8 cellular contexts compared by ENCODE assay signal in genomic region chr15:66842710-66843441, GRCh38.
DNase-seq lines count a peak whose midpoint lies in the region; FAIRE-seq and TF ChIP-seq lines count a peak whose summit lies in the region.

No MANE protein-coding gene starts in this region.

- H3K27ac Mint-ChIP-seq in activated T-helper 2 cell treated with anti-CD3 and anti-CD28 coated beads, Interferon-gamma antibody, Interleukin-2, Interleukin-4, amounts not matched to agents 10 μg/mL and 5 μg/mL and 100 μg/mL, durations not matched to agents 14 hours and 24 hours and 36 hours = no peak overlapping the region
- H3K27ac Mint-ChIP-seq in activated CD4-positive, alpha-beta memory T cell treated with anti-CD3 and anti-CD28 coated beads, Interleukin-2, amount 10 ng/mL, durations not matched to agents 7 days and 5 days = no peak overlapping the region

- TF ChIP-seq POLR2A in endothelial cell of umbilical vein (IDR thresholded peaks at IDR 0.05; ENCODE audit: low read depth, low read length) = no peak
- peak in 1 of 2 donors; percentile 6 for TF ChIP-seq POLR2A in thyroid gland (IDR thresholded peaks at IDR 0.05)

- no peaks in the 10 kb centered on the region for H3K9me1 ChIP-seq in endothelial cell of umbilical vein (replicated peaks; ENCODE audit: control insufficient read depth, extremely low read depth, insufficient read depth, low read length)

- no peak overlapping the region for H3K4me3 Mint-ChIP-seq in activated T-helper 2 cell treated with anti-CD3 and anti-CD28 coated beads, Interferon-gamma antibody, Interleukin-2, Interleukin-4, amounts not matched to agents 10 μg/mL and 5 μg/mL and 100 μg/mL, durations not matched to agents 14 hours and 24 hours and 36 hours (ENCODE audit: low read depth)
- H3K4me3 Mint-ChIP-seq in activated CD4-positive, alpha-beta memory T cell treated with anti-CD3 and anti-CD28 coated beads, Interleukin-2, amount 10 ng/mL, durations not matched to agents 7 days and 5 days = no peak overlapping the region

- TSS peak; percentile 87 for BruUV-seq in PC-9 (replicated peaks; lab: Mats Ljungman, UMichigan)
- BruUV-seq in endothelial cell of umbilical vein (replicated peaks; lab: Mats Ljungman, UMichigan) = TSS peak; percentile 53

- H3K27ac ChIP-seq in PC-9 (0 out of 2 replicates have a peak overlapping the region, but pooled peaks have one; percentile 37), endothelial cell of umbilical vein (ENCODE audit: insufficient read depth, low read depth, low read length) (peak overlapping the region; percentile 80), thyroid gland (peak overlapping the region; percentile 93 to 98 (median 93))

- H3K9ac ChIP-seq in endothelial cell of umbilical vein (replicated peaks; ENCODE audit: extremely low read depth, insufficient read depth, low read length) = peak overlapping the region; percentile 83

- no peaks in the 10 kb centered on the region for H3K9me2 ChIP-seq in PC-9 (ENCODE audit: insufficient read depth)

- H3F3A ChIP-seq in PC-9 (ENCODE audit: insufficient read depth, low read depth) = peaks cover 12% of the 10 kb centered on the region

- H3K4me2 ChIP-seq in PC-9 (peak overlapping the region; percentile 72), endothelial cell of umbilical vein (ENCODE audit: insufficient read depth, low read length) (peak overlapping the region; percentile 67)

- H3K36me3 ChIP-seq in PC-9 (ENCODE audit: low read depth) (no peaks in the 10 kb centered on the region), endothelial cell of umbilical vein (ENCODE audit: control insufficient read depth in 2 of 2, extremely low read depth in 1 of 2, insufficient read depth in 2 of 2, low read length in 2 of 2) (no peaks in the 10 kb centered on the region), thyroid gland (no peaks in the 10 kb centered on the region)

- H2AFZ ChIP-seq in PC-9 (no peak overlapping the region), endothelial cell of umbilical vein (ENCODE audit: low read depth, low read length) (no peak overlapping the region)

- no peaks in the 10 kb centered on the region for H3K9me3 Mint-ChIP-seq in activated T-helper 2 cell treated with anti-CD3 and anti-CD28 coated beads, Interferon-gamma antibody, Interleukin-2, Interleukin-4, amounts not matched to agents 10 μg/mL and 5 μg/mL and 100 μg/mL, durations not matched to agents 14 hours and 24 hours and 36 hours
- H3K9me3 Mint-ChIP-seq in activated CD4-positive, alpha-beta memory T cell treated with anti-CD3 and anti-CD28 coated beads, Interleukin-2, amount 10 ng/mL, durations not matched to agents 7 days and 5 days = no peaks in the 10 kb centered on the region

- no peaks in the 10 kb centered on the region for H3K36me3 Mint-ChIP-seq in activated T-helper 2 cell treated with anti-CD3 and anti-CD28 coated beads, Interferon-gamma antibody, Interleukin-2, Interleukin-4, amounts not matched to agents 10 μg/mL and 5 μg/mL and 100 μg/mL, durations not matched to agents 14 hours and 24 hours and 36 hours (ENCODE audit: low read depth)
- H3K36me3 Mint-ChIP-seq in activated CD4-positive, alpha-beta memory T cell treated with anti-CD3 and anti-CD28 coated beads, Interleukin-2, amount 10 ng/mL, durations not matched to agents 7 days and 5 days (ENCODE audit: low read depth) = no peaks in the 10 kb centered on the region

- no peak for TF ChIP-seq CTCF in PC-9 (conservative IDR thresholded peaks at IDR 0.05)
- TF ChIP-seq CTCF in endothelial cell of umbilical vein (IDR thresholded peaks at IDR 0.05; ENCODE audit: extremely low read depth in 1 of 2, insufficient read depth in 1 of 2, low read depth in 1 of 2, low read length in 2 of 2) = no peak
- TF ChIP-seq CTCF in thyroid gland (IDR thresholded peaks at IDR 0.05) = no peak

- peaks cover 29% of the 10 kb centered on the region for H3K4me1 ChIP-seq in PC-9 (replicated peaks; ENCODE audit: insufficient read depth)
- H3K4me1 ChIP-seq in endothelial cell of umbilical vein (ENCODE audit: control insufficient read depth, extremely low read depth, insufficient read depth, low read length) = peaks cover 15% of the 10 kb centered on the region
- peaks cover 16 to 31% of the 10 kb centered on the region in 2 donors for H3K4me1 ChIP-seq in thyroid gland

- intact Hi-C loops in PC-9 (cut with micrococcal nuclease; ENCODE audit: unreplicated experiment) = loop anchor here (2.0 kb wide), 2 partner anchors 40 to 68 kb away; no protein-coding TSS in a partner anchor
- intact Hi-C loops in endothelial cell of umbilical vein (cut with micrococcal nuclease) = loop anchor here (1.0 to 2.0 kb wide), 4 partner anchors 8 to 226 kb away; no protein-coding TSS in a partner anchor
- intact Hi-C loops in thyroid gland (cut with DNase I) = loop anchor here (5.0 kb wide), 1 partner anchor 36 kb away; no protein-coding TSS in a partner anchor
- intact Hi-C loops in activated T-helper 2 cell treated with anti-CD3 and anti-CD28 coated beads, Interferon-gamma antibody, Interleukin-2, Interleukin-4, amounts not matched to agents 10 μg/mL and 5 μg/mL and 100 μg/mL, durations not matched to agents 14 hours and 24 hours and 36 hours (cut with micrococcal nuclease) = no loop called here

- H3K79me2 ChIP-seq in PC-9 (ENCODE audit: low read depth) (no peaks in the 10 kb centered on the region), endothelial cell of umbilical vein (ENCODE audit: control insufficient read depth, insufficient read depth, low read length) (peaks cover 2% of the 10 kb centered on the region)

- H3K27me3 ChIP-seq in PC-9 (ENCODE audit: insufficient read depth, low read depth) (no peaks in the 10 kb centered on the region), endothelial cell of umbilical vein (ENCODE audit: control insufficient read depth in 2 of 2, insufficient read depth in 2 of 2, low read length in 2 of 2) (no peaks in the 10 kb centered on the region), thyroid gland (no peaks in the 10 kb centered on the region)

- dilution Hi-C loops in endothelial cell of umbilical vein (cut with MboI; ENCODE audit: extremely low pct_ligation_motif_present, low sequenced_read_pairs) = no loop called here

- H3K4me1 Mint-ChIP-seq in activated T-helper 2 cell treated with anti-CD3 and anti-CD28 coated beads, Interferon-gamma antibody, Interleukin-2, Interleukin-4, amounts not matched to agents 10 μg/mL and 5 μg/mL and 100 μg/mL, durations not matched to agents 14 hours and 24 hours and 36 hours (ENCODE audit: low read depth) = peaks cover 4% of the 10 kb centered on the region
- peaks cover 4% of the 10 kb centered on the region for H3K4me1 Mint-ChIP-seq in activated CD4-positive, alpha-beta memory T cell treated with anti-CD3 and anti-CD28 coated beads, Interleukin-2, amount 10 ng/mL, durations not matched to agents 7 days and 5 days

- H3K4me3 ChIP-seq in PC-9 (peak overlapping the region; percentile 51; the same call in 1 of the 2 replicates), endothelial cell of umbilical vein (replicated peaks in 1 of 3; ENCODE audit: insufficient read depth in 1 of 3, low read depth in 1 of 3, low read length in 3 of 3) (peak overlapping the region in 2 of 3 experiments; percentile 45 to 57), thyroid gland (replicated peaks in 1 of 3) (peak overlapping the region in 1 of 3 donors; percentile 24)

- peak; percentile 77 for FAIRE-seq in endothelial cell of umbilical vein (lab: Jason Lieb, UNC)

- H4K20me1 ChIP-seq in PC-9 (ENCODE audit: insufficient read depth) = no peaks in the 10 kb centered on the region
- no peaks in the 10 kb centered on the region for H4K20me1 ChIP-seq in endothelial cell of umbilical vein (replicated peaks; ENCODE audit: control insufficient read depth, extremely low read depth, insufficient read depth, low read length)

- DNase-seq in activated CD4-positive, alpha-beta T cell treated with anti-CD3 and anti-CD28 coated beads for 48 hours = peak; percentile 12
- DNase-seq in activated CD4-positive, alpha-beta T cell treated with anti-CD3 and anti-CD28 coated beads, Interleukin-2, amount 50 U/mL, for 4 hours = no peak
- DNase-seq in PC-9 (peak in 1 of 2 experiments; percentile 63), endothelial cell of umbilical vein (ENCODE audit: low read depth, low spot score) (peak; percentile 58), medulla oblongata (ENCODE audit: extremely low spot score) (peak; percentile 57), thyroid gland (peak; percentile 90 to 93)
- DNase-seq in activated T-helper 2 cell treated with anti-CD3 and anti-CD28 coated beads, Interferon-gamma antibody, Interleukin-2, Interleukin-4, amounts not matched to agents 10 μg/mL and 5 μg/mL and 100 μg/mL, durations not matched to agents 14 hours and 24 hours and 36 hours (ENCODE audit: low spot score) = no peak
- no peak for DNase-seq in activated CD4-positive, alpha-beta memory T cell treated with anti-CD3 and anti-CD28 coated beads, Interleukin-2, amount 10 ng/mL, durations not matched to agents 7 days and 5 days

- H3K27me3 Mint-ChIP-seq in activated T-helper 2 cell treated with anti-CD3 and anti-CD28 coated beads, Interferon-gamma antibody, Interleukin-2, Interleukin-4, amounts not matched to agents 10 μg/mL and 5 μg/mL and 100 μg/mL, durations not matched to agents 14 hours and 24 hours and 36 hours (ENCODE audit: low read depth) = peaks cover 46% of the 10 kb centered on the region
- H3K27me3 Mint-ChIP-seq in activated CD4-positive, alpha-beta memory T cell treated with anti-CD3 and anti-CD28 coated beads, Interleukin-2, amount 10 ng/mL, durations not matched to agents 7 days and 5 days = peaks cover 49% of the 10 kb centered on the region

- CTCF ChIA-PET in PC-9 (lab: Charles Lee) = no interaction called here
- CTCF ChIA-PET in endothelial cell of umbilical vein (lab: Charles Lee) = interaction anchor here (1.1 to 1.8 kb wide), 6 partner anchors 9 to 239 kb away, joined by 3 to 19 read pairs (median 4); no protein-coding TSS in a partner anchor
- CTCF ChIA-PET in activated CD4-positive, alpha-beta memory T cell treated with anti-CD3 and anti-CD28 coated beads, Interleukin-2, amount 10 ng/mL, durations not matched to agents 7 days and 5 days (lab: Charles Lee) = interaction anchor here (1.3 kb wide), 1 partner anchor 9 kb away, joined by 4 read pairs; no protein-coding TSS in a partner anchor

- POLR2A ChIA-PET in PC-9 (lab: Charles Lee; ENCODE audit: unreplicated experiment) = interaction anchor here (0.6 to 0.9 kb wide), 5 partner anchors 8 to 978 kb away, joined by 3 to 15 read pairs (median 4); no protein-coding TSS in a partner anchor
- POLR2A ChIA-PET in endothelial cell of umbilical vein (lab: Charles Lee) = no interaction called here
- POLR2A ChIA-PET in activated CD4-positive, alpha-beta memory T cell treated with anti-CD3 and anti-CD28 coated beads, Interleukin-2, amount 10 ng/mL, durations not matched to agents 7 days and 5 days (lab: Charles Lee) = no interaction called here

- 14 to 16% methylated on average over 9 of the region's 58 CpGs for WGBS in thyroid gland, 2 donors

- no peaks in the 10 kb centered on the region for H3K9me3 ChIP-seq in PC-9 (ENCODE audit: insufficient read depth, low read depth)
- H3K9me3 ChIP-seq in endothelial cell of umbilical vein (replicated peaks; ENCODE audit: control insufficient read depth, insufficient read depth, low read length) = no peaks in the 10 kb centered on the region
- H3K9me3 ChIP-seq in thyroid gland = no peaks in the 10 kb centered on the region

Comparison
In these comparisons a context has a peak if more than half of its experiments do, and no peak if none do; other contexts are left out.
1. DNase-seq: peak in activated CD4-positive, alpha-beta T cell treated with anti-CD3 and anti-CD28 coated beads for 48 hours (single experiment), endothelial cell of umbilical vein (single experiment), medulla oblongata (single experiment) and thyroid gland (2 of 2); none in activated CD4-positive, alpha-beta T cell treated with anti-CD3 and anti-CD28 coated beads, Interleukin-2, amount 50 U/mL, for 4 hours (0 of 2), activated T-helper 2 cell treated with anti-CD3 and anti-CD28 coated beads, Interferon-gamma antibody, Interleukin-2, Interleukin-4, amounts not matched to agents 10 μg/mL and 5 μg/mL and 100 μg/mL, durations not matched to agents 14 hours and 24 hours and 36 hours (single experiment) and activated CD4-positive, alpha-beta memory T cell treated with anti-CD3 and anti-CD28 coated beads, Interleukin-2, amount 10 ng/mL, durations not matched to agents 7 days and 5 days (single experiment).
2. H3K27ac ChIP-seq: peak in every context shown above with its lines; median percentile 93 in thyroid gland; 80 in endothelial cell of umbilical vein; 37 in PC-9.